ENCODE assay signal across 13 cellular contexts in genomic region chr6:31797607-31798006, GRCh38. TPM values are rescaled to one million over a fixed set of nuclear protein-coding genes. Genes with fewer than 3 reads are reported as not detected.
A peak's percentile ranks its signal among the peaks of the same experiment; 100 is the strongest.
DNase-seq lines count a peak whose midpoint lies in the region; ATAC-seq and TF ChIP-seq lines count a peak whose summit lies in the region.
"Had no signal": no experiment of that assay in that cellular context is flagged by ENCODE, and none has a peak within 500 bp of the region (broad histone marks: within the 10 kb centered on the region; RNA-seq: fewer than 3 reads in every experiment).

No MANE protein-coding gene starts in this region.

- peak in 7 of 10 experiments; percentile 27 to 57 (median 42) for DNase-seq in CD4-positive, alpha-beta T cell
- peak; percentile 71 for DNase-seq in activated naive CD4-positive, alpha-beta T cell treated with anti-CD3 and anti-CD28 coated beads, Interleukin-2, amount 10 ng/mL, durations not matched to agents 7 days and 5 days
- DNase-seq in natural killer cell (no peak), GM10248 (ENCODE audit: extremely low spot score) (no peak), GM19238 (ENCODE audit: insufficient read length, low spot score) (no peak), Calu3 (no peak), NCI-H774 (lab: John Stamatoyannopoulos, UW) (no peak)
- DNase-seq: left colon, NCI-H226, upper lobe of right lung had no signal

- peak overlapping the region; percentile 50 for H3K27ac ChIP-seq in CD4-positive, alpha-beta T cell (ENCODE audit: low read depth, low read length)
- H3K27ac ChIP-seq: foreskin keratinocyte, pancreas, upper lobe of right lung had no signal

- intact Hi-C loops in CD4-positive, alpha-beta T cell (cut with DNase I, micrococcal nuclease), result loop anchor here in 1 of 2 experiments (5.0 kb wide), 1 partner anchor 35 kb away; no protein-coding TSS in a partner anchor
- intact Hi-C loops in natural killer cell (cut with micrococcal nuclease), result loop anchor here (5.0 kb wide), 1 partner anchor 35 kb away; no protein-coding TSS in a partner anchor
- intact Hi-C loops in Calu3 (cut with micrococcal nuclease; ENCODE audit: unreplicated experiment), result no loop called here

- peak overlapping the region; percentile 54 for H3K27ac Mint-ChIP-seq in CD4-positive, alpha-beta T cell
- peak overlapping the region; percentile 85 for H3K27ac Mint-ChIP-seq in activated naive CD4-positive, alpha-beta T cell treated with anti-CD3 and anti-CD28 coated beads, Interleukin-2, amount 10 ng/mL, durations not matched to agents 7 days and 5 days
- H3K27ac Mint-ChIP-seq in natural killer cell (peak overlapping the region; percentile 5 to 96), Calu3 (ENCODE audit: unreplicated experiment) (no peak overlapping the region)

- no peaks in the 10 kb centered on the region for H3K27me3 ChIP-seq in CD4-positive, alpha-beta T cell (ENCODE audit: control insufficient read depth, insufficient read depth, low read length)
- H3K27me3 ChIP-seq in Loucy (ENCODE audit: insufficient read depth, low read length, poor library complexity, severe bottlenecking), result peaks cover 7% of the 10 kb centered on the region
- H3K27me3 ChIP-seq: foreskin keratinocyte, pancreas, upper lobe of right lung had no signal

- BruUV-seq in Calu3 (replicated peaks; lab: Mats Ljungman, UMichigan), result no TSS peak

- peak; percentile 43 for ATAC-seq in CD4-positive, alpha-beta T cell (ENCODE audit: poor library complexity)
- ATAC-seq in natural killer cell, result no peak
- ATAC-seq: foreskin keratinocyte, left colon, pancreas, upper lobe of right lung had no signal

- no peaks in the 10 kb centered on the region for H3K9me2 ChIP-seq in Loucy (replicated peaks; ENCODE audit: low read depth, low read length)

- H3K9me3 Mint-ChIP-seq in CD4-positive, alpha-beta T cell, result no peaks in the 10 kb centered on the region
- no peaks in the 10 kb centered on the region for H3K9me3 Mint-ChIP-seq in activated naive CD4-positive, alpha-beta T cell treated with anti-CD3 and anti-CD28 coated beads, Interleukin-2, amount 10 ng/mL, durations not matched to agents 7 days and 5 days
- H3K9me3 Mint-ChIP-seq in natural killer cell (no peaks in the 10 kb centered on the region), Calu3 (ENCODE audit: low read depth, unreplicated experiment) (no peaks in the 10 kb centered on the region)

- H3K4me3 ChIP-seq in Loucy (ENCODE audit: low read length, poor library complexity, severe bottlenecking), result peak overlapping the region; percentile 64
- H3K4me3 ChIP-seq: pancreas, upper lobe of right lung had no signal

- POLR2A ChIA-PET in CD4-positive, alpha-beta T cell (lab: Charles Lee), result interaction anchor here (0.6 to 3.2 kb wide), 9 partner anchors 9 to 94 kb away, joined by 3 to 18 read pairs (median 5); partner anchors contain the start of genes ABHD16A, DDAH2, HSPA1A and HSPA1B
- POLR2A ChIA-PET in GM10248 (lab: Yijun Ruan, JAX), result no interaction called here

- no peaks in the 10 kb centered on the region for H3K36me3 ChIP-seq in Loucy (ENCODE audit: insufficient read depth, low read length)
- H3K36me3 ChIP-seq: pancreas had no signal

- peaks cover 32% of the 10 kb centered on the region for H3K4me1 Mint-ChIP-seq in CD4-positive, alpha-beta T cell (ENCODE audit: low read depth)
- peaks cover 47% of the 10 kb centered on the region for H3K4me1 Mint-ChIP-seq in activated naive CD4-positive, alpha-beta T cell treated with anti-CD3 and anti-CD28 coated beads, Interleukin-2, amount 10 ng/mL, durations not matched to agents 7 days and 5 days
- H3K4me1 Mint-ChIP-seq in natural killer cell (peaks cover 25 to 30% of the 10 kb centered on the region in 2 donors), Calu3 (ENCODE audit: low read depth, unreplicated experiment) (peaks cover 21% of the 10 kb centered on the region)

- H3F3A ChIP-seq in Loucy (ENCODE audit: low read depth), result peaks cover 9% of the 10 kb centered on the region; the same call in 1 of the 2 replicates

- H3K27me3 Mint-ChIP-seq in CD4-positive, alpha-beta T cell, result no peaks in the 10 kb centered on the region
- H3K27me3 Mint-ChIP-seq in activated naive CD4-positive, alpha-beta T cell treated with anti-CD3 and anti-CD28 coated beads, Interleukin-2, amount 10 ng/mL, durations not matched to agents 7 days and 5 days, result no peaks in the 10 kb centered on the region
- H3K27me3 Mint-ChIP-seq in natural killer cell (ENCODE audit: low read depth in 2 of 2) (no peaks in the 10 kb centered on the region), Calu3 (ENCODE audit: unreplicated experiment) (no peaks in the 10 kb centered on the region)

- peak overlapping the region; percentile 66 for H3K4me2 ChIP-seq in Loucy (ENCODE audit: low read depth, low read length, poor library complexity, severe bottlenecking)

- H2AFZ ChIP-seq in Loucy (ENCODE audit: low read length), result no peak overlapping the region

- no peak for TF ChIP-seq CTCF in CD4-positive, alpha-beta T cell (IDR thresholded peaks at IDR 0.05)
- TF ChIP-seq CTCF in Loucy (conservative IDR thresholded peaks at IDR 0.05; ENCODE audit: low read length) (no peak), natural killer cell (IDR thresholded peaks at IDR 0.05) (no peak), GM10248 (IDR thresholded peaks at IDR 0.05; ENCODE audit: control extremely low read depth, extremely low read depth, low read depth, missing control alignments) (no peak), Calu3 (IDR thresholded peaks at IDR 0.05; ENCODE audit: unreplicated experiment) (no peak)

- H4K20me1 ChIP-seq in Loucy (ENCODE audit: insufficient read depth, low read length, poor library complexity, severe bottlenecking), result peaks cover 19% of the 10 kb centered on the region

- peaks cover 23% of the 10 kb centered on the region for H3K36me3 Mint-ChIP-seq in CD4-positive, alpha-beta T cell (ENCODE audit: low read depth)
- peaks cover 23% of the 10 kb centered on the region for H3K36me3 Mint-ChIP-seq in activated naive CD4-positive, alpha-beta T cell treated with anti-CD3 and anti-CD28 coated beads, Interleukin-2, amount 10 ng/mL, durations not matched to agents 7 days and 5 days
- H3K36me3 Mint-ChIP-seq in natural killer cell (no peaks in the 10 kb centered on the region), Calu3 (ENCODE audit: insufficient read depth, unreplicated experiment) (peaks cover 95% of the 10 kb centered on the region)

- peaks cover 41% of the 10 kb centered on the region for H3K4me1 ChIP-seq in Loucy (ENCODE audit: insufficient read depth, low read length, poor library complexity, severe bottlenecking)

- peak overlapping the region; percentile 81 for H3K4me3 Mint-ChIP-seq in CD4-positive, alpha-beta T cell
- peak overlapping the region; percentile 42 for H3K4me3 Mint-ChIP-seq in activated naive CD4-positive, alpha-beta T cell treated with anti-CD3 and anti-CD28 coated beads, Interleukin-2, amount 10 ng/mL, durations not matched to agents 7 days and 5 days
- peak overlapping the region; percentile 61 for H3K4me3 Mint-ChIP-seq in natural killer cell
- no peak overlapping the region for H3K4me3 Mint-ChIP-seq in Calu3 (ENCODE audit: low read depth, unreplicated experiment)

- H3K9me3 ChIP-seq in CD4-positive, alpha-beta T cell (ENCODE audit: control insufficient read depth, low read length), result no peaks in the 10 kb centered on the region
- no peaks in the 10 kb centered on the region for H3K9me3 ChIP-seq in Loucy (ENCODE audit: insufficient read depth, low read depth, low read length)
- H3K9me3 ChIP-seq: pancreas, upper lobe of right lung had no signal

- peaks cover 53% of the 10 kb centered on the region for H3K79me2 ChIP-seq in Loucy (ENCODE audit: insufficient read depth, low read length)

- CTCF ChIA-PET in CD4-positive, alpha-beta T cell (lab: Charles Lee), result interaction anchor here (1.0 to 1.3 kb wide), 3 partner anchors 9 to 59 kb away, joined by 3 to 4 read pairs (median 3); partner anchors contain the start of gene LSM2
- CTCF ChIA-PET in activated naive CD4-positive, alpha-beta T cell treated with anti-CD3 and anti-CD28 coated beads, Interleukin-2, amount 10 ng/mL, durations not matched to agents 7 days and 5 days (lab: Charles Lee), result interaction anchor here (3.1 kb wide), 1 partner anchor 8 kb away, joined by 20 read pairs; the partner anchor contains the start of gene LSM2
- CTCF ChIA-PET in GM10248 (lab: Yijun Ruan, JAX) (interaction anchor here (1.3 to 1.6 kb wide), 3 partner anchors 9 to 33 kb away, joined by 3 to 5 read pairs (median 4); partner anchors contain the start of gene LSM2), Calu3 (lab: Charles Lee) (interaction anchor here (0.6 kb wide), 1 partner anchor 527 kb away, joined by 3 read pairs; no protein-coding TSS in a partner anchor)

- peak overlapping the region; percentile 65 for H3K9ac ChIP-seq in Loucy (ENCODE audit: low read depth, low read length, poor library complexity, severe bottlenecking)

RNA-seq across cellular contexts. Expression of gene VARS1, which starts 2.1 kb away (rescaled TPM):
- 10 to 100 TPM; 43.9 to 44.2 TPM for total RNA-seq in CD4-positive, alpha-beta T cell
- total RNA-seq in natural killer cell, result 10 to 100 TPM; 45.2 to 58.6 (median 49.2) TPM
- total RNA-seq in Calu3 (2022), result 316 and 331 TPM in 2 replicates

RNA-seq across cellular contexts. Expression of gene LSM2, which starts 9.2 kb away (rescaled TPM):
- total RNA-seq in CD4-positive, alpha-beta T cell, result 10 to 100 TPM; 12.6 to 13.7 TPM
- total RNA-seq in natural killer cell (10 to 100 TPM; 28.1 to 34.9 (median 29.2) TPM), Calu3 (2022) (126 and 144 TPM in 2 replicates)

RNA-seq across cellular contexts. Expression of gene HSPA1L, which starts 17.5 kb away (rescaled TPM):
- total RNA-seq in CD4-positive, alpha-beta T cell, result 1 to 10 TPM; 1.7 to 1.8 TPM
- 1 to 10 TPM; 2.0 to 4.5 (median 3.6) TPM for total RNA-seq in natural killer cell
- total RNA-seq in Calu3 (2022), result 4.2 and 4.3 TPM in 2 replicates

RNA-seq across cellular contexts. Expression of gene HSPA1A, which starts 17.7 kb away (rescaled TPM):
- 1 to 10 TPM; 8.1 to 9.8 TPM for total RNA-seq in CD4-positive, alpha-beta T cell
- total RNA-seq in natural killer cell (10 to 100 TPM; 24.4 to 34.6 (median 34.5) TPM), Calu3 (2022) (1,238 and 1,263 TPM in 2 replicates)

RNA-seq across cellular contexts. Expression of gene VWA7, which starts 20.5 kb away (rescaled TPM):
- 1 to 10 TPM; 1.7 TPM for total RNA-seq in CD4-positive, alpha-beta T cell
- total RNA-seq in natural killer cell (1 to 10 TPM; 2.4 to 4.7 (median 3.2) TPM), Calu3 (2022) (22.1 and 37.6 TPM in 2 replicates)

Comparison
In these comparisons a context has a peak if more than half of its experiments do, and no peak if none do; other contexts are left out.
1. DNase-seq: peak in CD4-positive, alpha-beta T cell (7 of 10) and activated naive CD4-positive, alpha-beta T cell treated with anti-CD3 and anti-CD28 coated beads, Interleukin-2, amount 10 ng/mL, durations not matched to agents 7 days and 5 days (single experiment); none in natural killer cell (single experiment), GM10248 (single experiment), GM19238 (single experiment), Calu3 (single experiment) and NCI-H774 (single experiment).